ENCODE assay signal across 1 cellular context in the genomic region with DNA sequence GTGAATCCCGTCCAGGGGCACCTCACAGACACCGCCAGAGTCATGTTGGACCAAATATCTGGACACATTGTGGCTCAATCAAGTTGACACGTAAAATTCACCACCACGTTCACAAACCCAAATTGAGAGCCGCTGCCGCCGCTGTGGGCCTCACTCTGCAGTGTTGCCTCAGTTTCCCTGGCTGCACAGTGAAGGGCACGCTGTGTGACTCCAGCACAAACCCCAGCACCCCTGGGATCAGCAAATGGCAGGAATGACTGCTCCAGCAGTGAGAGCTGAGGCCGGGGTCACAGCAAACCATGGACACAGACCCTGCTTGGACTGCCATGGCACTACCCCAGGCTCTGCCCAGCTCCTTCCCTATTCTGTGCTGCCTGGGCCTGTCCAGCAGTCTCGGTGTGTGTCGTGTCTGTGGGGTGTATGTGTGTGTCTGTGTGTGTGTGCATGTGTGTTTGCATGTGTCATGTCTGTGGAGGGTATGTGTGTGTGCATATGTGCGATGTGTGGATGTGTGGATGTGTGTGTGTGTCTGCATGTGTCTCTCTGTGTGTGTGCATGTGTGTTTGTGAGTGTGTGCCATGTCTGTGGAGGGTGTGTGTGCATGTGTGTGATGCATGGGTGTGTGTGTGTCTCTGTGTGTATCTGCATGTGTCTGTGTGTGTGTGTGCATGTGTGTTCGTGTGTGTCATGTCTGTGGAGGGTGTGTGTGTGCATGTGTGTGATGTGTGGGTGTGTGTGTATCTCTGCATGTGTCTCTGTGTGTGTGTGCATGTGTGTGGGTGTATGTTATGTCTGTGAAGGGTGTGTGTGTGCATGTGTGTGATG.
A peak's percentile ranks its signal among the peaks of the same experiment; 100 is the strongest.
TF ChIP-seq lines count a peak whose summit lies in the region.

No MANE protein-coding gene starts in this region.

TF ChIP-seq in HepG2, 621 proteins besides CTCF, POLR2A, EP300 and RAD21 (continued from another document):
- TF ChIP-seq, protein P1, sequence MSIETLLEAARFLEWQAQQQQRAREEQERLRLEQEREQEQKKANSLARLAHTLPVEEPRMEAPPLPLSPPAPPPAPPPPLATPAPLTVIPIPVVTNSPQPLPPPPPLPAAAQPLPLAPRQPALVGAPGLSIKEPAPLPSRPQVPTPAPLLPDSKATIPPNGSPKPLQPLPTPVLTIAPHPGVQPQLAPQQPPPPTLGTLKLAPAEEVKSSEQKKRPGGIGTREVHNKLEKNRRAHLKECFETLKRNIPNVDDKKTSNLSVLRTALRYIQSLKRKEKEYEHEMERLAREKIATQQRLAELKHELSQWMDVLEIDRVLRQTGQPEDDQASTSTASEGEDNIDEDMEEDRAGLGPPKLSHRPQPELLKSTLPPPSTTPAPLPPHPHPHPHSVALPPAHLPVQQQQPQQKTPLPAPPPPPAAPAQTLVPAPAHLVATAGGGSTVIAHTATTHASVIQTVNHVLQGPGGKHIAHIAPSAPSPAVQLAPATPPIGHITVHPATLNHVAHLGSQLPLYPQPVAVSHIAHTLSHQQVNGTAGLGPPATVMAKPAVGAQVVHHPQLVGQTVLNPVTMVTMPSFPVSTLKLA (IDR thresholded peaks at IDR 0.05), result peak; percentile 90
- TF ChIP-seq MAF1 (CRISPR knock-in tag; IDR thresholded peaks at IDR 0.05; ENCODE audit: borderline replicate concordance), result no peak
- 0 out of 2 replicates have a peak, but pooled peaks have one; percentile 48 for TF ChIP-seq NONO (IDR thresholded peaks at IDR 0.05)
- no peak for TF ChIP-seq NONO (CRISPR knock-in tag; conservative IDR thresholded peaks at IDR 0.05)
